ENCODE assay signal across 8 cellular contexts in genomic region chr2:205685314-205686230, GRCh38. TPM values are rescaled to one million over a fixed set of nuclear protein-coding genes. Genes with fewer than 3 reads are reported as not detected.
DNase-seq lines count a peak whose midpoint lies in the region; ATAC-seq and TF ChIP-seq lines count a peak whose summit lies in the region.

No MANE protein-coding gene starts in this region.

- H3F3A ChIP-seq in MM.1S (ENCODE audit: insufficient read depth, low read length): no peaks in the 10 kb centered on the region

- H3K36me3 ChIP-seq in ascending aorta (no peaks in the 10 kb centered on the region), MM.1S (replicated peaks; ENCODE audit: insufficient read depth, low read length) (no peaks in the 10 kb centered on the region)

- H3K9me3 Mint-ChIP-seq in stimulated activated effector memory CD8-positive, alpha-beta T cell treated with anti-CD3 and anti-CD28 coated beads, Interleukin-12 subunit alpha, Interleukin-12 subunit beta, amount 100 ng/mL, for 72 hours: no peaks in the 10 kb centered on the region

- peak overlapping the region; percentile 71 for H3K27ac ChIP-seq in ascending aorta
- no peak overlapping the region for H3K27ac ChIP-seq in MM.1S (ENCODE audit: low read length)

- no peaks in the 10 kb centered on the region for H3K9me3 ChIP-seq in ascending aorta
- no peaks in the 10 kb centered on the region for H3K9me3 ChIP-seq in MM.1S (replicated peaks; ENCODE audit: insufficient read depth, low read length)

- ATAC-seq in stimulated activated effector memory CD8-positive, alpha-beta T cell treated with anti-CD3 and anti-CD28 coated beads, Interleukin-12 subunit alpha, Interleukin-12 subunit beta, amount 100 ng/mL, for 72 hours: no peak

- H3K4me1 Mint-ChIP-seq in stimulated activated effector memory CD8-positive, alpha-beta T cell treated with anti-CD3 and anti-CD28 coated beads, Interleukin-12 subunit alpha, Interleukin-12 subunit beta, amount 100 ng/mL, for 72 hours: no peaks in the 10 kb centered on the region

- H3K79me2 ChIP-seq in MM.1S (ENCODE audit: low read length): no peaks in the 10 kb centered on the region

- H3K27me3 ChIP-seq in ascending aorta (no peaks in the 10 kb centered on the region), MM.1S (replicated peaks; ENCODE audit: insufficient read depth, low read length) (peaks cover 22% of the 10 kb centered on the region)

- H3K4me3 ChIP-seq in AG09309 (ENCODE audit: control insufficient read depth, low read depth, low read length) (peak overlapping the region; percentile 58), ascending aorta (peak overlapping the region; percentile 85 to 86), MM.1S (ENCODE audit: low read length) (no peak overlapping the region)

- H3K36me3 Mint-ChIP-seq in stimulated activated effector memory CD8-positive, alpha-beta T cell treated with anti-CD3 and anti-CD28 coated beads, Interleukin-12 subunit alpha, Interleukin-12 subunit beta, amount 100 ng/mL, for 72 hours: no peaks in the 10 kb centered on the region

- H3K27ac Mint-ChIP-seq in stimulated activated effector memory CD8-positive, alpha-beta T cell treated with anti-CD3 and anti-CD28 coated beads, Interleukin-12 subunit alpha, Interleukin-12 subunit beta, amount 100 ng/mL, for 72 hours: no peak overlapping the region

- no peak overlapping the region for H3K9ac ChIP-seq in MM.1S (ENCODE audit: low read length)

- no peaks in the 10 kb centered on the region for H3K9me2 ChIP-seq in MM.1S (replicated peaks; ENCODE audit: insufficient read depth, low read length)

- no peak overlapping the region; the same call in 1 of the 2 replicates for H3K4me2 ChIP-seq in MM.1S (ENCODE audit: low read depth, low read length)

- no peak overlapping the region for H2AFZ ChIP-seq in MM.1S (ENCODE audit: low read length)

- TF ChIP-seq CTCF in AG09309 (IDR thresholded peaks at IDR 0.05; ENCODE audit: control insufficient read depth, insufficient read depth, low read depth, low read length, missing control alignments) (no peak), ascending aorta (IDR thresholded peaks at IDR 0.05) (peak in 1 of 3 experiments; percentile 4), MM.1S (IDR thresholded peaks at IDR 0.05; ENCODE audit: low read length) (no peak)

- H3K4me1 ChIP-seq in ascending aorta: peaks cover 0 to 12% of the 10 kb centered on the region in 2 donors
- H3K4me1 ChIP-seq in MM.1S (ENCODE audit: low read length): peaks cover 4% of the 10 kb centered on the region; the same call in 1 of the 2 replicates

- no peaks in the 10 kb centered on the region for H4K20me1 ChIP-seq in MM.1S (ENCODE audit: insufficient read depth, low read length)

- peak overlapping the region; percentile 21 for H3K4me3 Mint-ChIP-seq in stimulated activated effector memory CD8-positive, alpha-beta T cell treated with anti-CD3 and anti-CD28 coated beads, Interleukin-12 subunit alpha, Interleukin-12 subunit beta, amount 100 ng/mL, for 72 hours

- intact Hi-C loops in ascending aorta (cut with DNase I): loop anchor here (5.0 to 10.0 kb wide), 3 partner anchors 72 to 1661 kb away; partner anchors contain the start of gene PARD3B

- no peak for DNase-seq in AG09309 (ENCODE audit: low read depth)
- DNase-seq in HPDE6-E6E7 (ENCODE audit: extremely low spot score): peak; percentile 67
- peak in 1 of 2 donors; percentile 74 for DNase-seq in ascending aorta (ENCODE audit: low spot score in 2 of 2)
- peak; percentile 26 for DNase-seq in iPS-NIHi7 (ENCODE audit: extremely low spot score)
- no peak for DNase-seq in stimulated activated effector memory CD8-positive, alpha-beta T cell treated with anti-CD3 and anti-CD28 coated beads, Interleukin-12 subunit alpha, Interleukin-12 subunit beta, amount 100 ng/mL, for 72 hours (ENCODE audit: low spot score in 2 of 2)
- no peak for DNase-seq in A172 (ENCODE audit: low spot score)
- no peak for DNase-seq in MM.1S
- no peak for DNase-seq in GM19240 (ENCODE audit: insufficient read length, low spot score)

RNA-seq across cellular contexts. Expression of gene NRP2, which starts 3.3 kb away (rescaled TPM):
- 39.7 TPM for total RNA-seq in ascending aorta
- total RNA-seq in A172 (2014; rRNA removed; shearing (Covaris generic)): 5.4 and 10.2 TPM in 2 replicates

Comparison
In these comparisons a context has a peak if more than half of its experiments do, and no peak if none do; other contexts are left out.
1. DNase-seq: peak in HPDE6-E6E7 (single experiment) and iPS-NIHi7 (single experiment); none in AG09309 (single experiment), stimulated activated effector memory CD8-positive, alpha-beta T cell treated with anti-CD3 and anti-CD28 coated beads, Interleukin-12 subunit alpha, Interleukin-12 subunit beta, amount 100 ng/mL, for 72 hours (0 of 2), A172 (single experiment), MM.1S (single experiment) and GM19240 (single experiment).